ENCODE assay signal across 26 cellular contexts in the genomic region with DNA sequence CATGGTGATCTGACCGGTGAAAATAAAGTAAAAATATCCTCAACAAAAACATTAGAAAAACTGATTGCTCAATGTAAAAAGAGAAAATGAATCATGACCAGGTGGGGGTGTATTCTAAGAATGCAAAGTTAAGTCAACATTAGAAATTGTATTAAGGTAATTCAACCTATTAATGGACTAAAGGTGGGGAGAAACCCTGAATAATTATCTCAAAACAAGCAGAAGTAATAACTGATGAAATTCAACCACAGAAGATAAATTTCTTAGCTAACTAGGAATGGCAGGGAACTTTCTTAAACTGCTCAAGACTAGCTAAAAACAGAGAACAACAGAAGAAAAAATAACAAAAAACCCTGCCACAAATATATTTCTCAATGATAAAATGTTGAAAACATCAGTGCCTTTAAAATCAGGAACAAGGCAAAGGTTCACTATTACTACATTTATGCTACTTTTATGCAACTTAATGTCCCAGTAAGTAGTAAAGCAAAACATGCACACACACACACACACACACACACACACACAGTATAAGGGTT.
DNase-seq lines count a peak whose midpoint lies in the region; ATAC-seq and TF ChIP-seq lines count a peak whose summit lies in the region.
"Had no signal": no experiment of that assay in that cellular context is flagged by ENCODE, and none has a peak within 500 bp of the region (broad histone marks: within the 10 kb centered on the region; RNA-seq: fewer than 3 reads in every experiment).

No MANE protein-coding gene starts in this region.

- peaks cover 9% of the 10 kb centered on the region for H3K9me3 Mint-ChIP-seq in MCF 10A (ENCODE audit: unreplicated experiment)

- no peak overlapping the region for H3K27ac Mint-ChIP-seq in MCF 10A (ENCODE audit: low read depth, unreplicated experiment)
- H3K27ac Mint-ChIP-seq: activated CD8-positive, alpha-beta T cell treated with anti-CD3 and anti-CD28 coated beads for 36 hours; activated naive CD8-positive, alpha-beta T cell treated with anti-CD3 and anti-CD28 coated beads, Interleukin-2, amount 10 ng/mL, durations not matched to agents 7 days and 5 days; activated T-cell treated with anti-CD3 and anti-CD28 coated beads, Interleukin-2, amount 50 U/mL, for 72 hours; naive B cell; WTC11 had no signal

- H3K79me2 ChIP-seq in MM.1S (ENCODE audit: low read length), result no peaks in the 10 kb centered on the region

- POLR2A ChIA-PET in MCF 10A (lab: Yijun Ruan, JAX), result interaction anchor here (0.7 to 2.3 kb wide), 5 partner anchors 12 to 204 kb away, joined by 3 to 14 read pairs (median 4); no protein-coding TSS in a partner anchor

- no peak for TF ChIP-seq CTCF in MCF 10A (IDR thresholded peaks at IDR 0.05; ENCODE audit: unreplicated experiment)
- TF ChIP-seq CTCF in breast epithelium (IDR thresholded peaks at IDR 0.05), result no peak
- no peak for TF ChIP-seq CTCF in upper lobe of right lung (IDR thresholded peaks at IDR 0.05)
- TF ChIP-seq CTCF in GM20000 (IDR thresholded peaks at IDR 0.05; ENCODE audit: extremely low read depth, missing control alignments), result no peak
- no peak for TF ChIP-seq CTCF in MM.1S (IDR thresholded peaks at IDR 0.05; ENCODE audit: low read length)

- no peaks in the 10 kb centered on the region for H3K36me3 Mint-ChIP-seq in MCF 10A (ENCODE audit: insufficient read depth, unreplicated experiment)
- H3K36me3 Mint-ChIP-seq: activated naive CD8-positive, alpha-beta T cell treated with anti-CD3 and anti-CD28 coated beads, Interleukin-2, amount 10 ng/mL, durations not matched to agents 7 days and 5 days; naive B cell had no signal

- H3K4me2 ChIP-seq in MM.1S (ENCODE audit: low read depth, low read length), result no peak overlapping the region
- H3K4me2 ChIP-seq: smooth muscle cell had no signal

- no TSS peak for BruUV-seq in MCF 10A (replicated peaks; lab: Mats Ljungman, UMichigan)

- H3K27ac ChIP-seq in breast epithelium (no peak overlapping the region), upper lobe of right lung (no peak overlapping the region), MM.1S (ENCODE audit: low read length) (no peak overlapping the region)
- H3K27ac ChIP-seq: 22Rv1, dorsolateral prefrontal cortex, SJSA1, suprapubic skin had no signal

- intact Hi-C loops in MCF 10A (cut with micrococcal nuclease), result no loop called here
- intact Hi-C loops in breast epithelium (cut with DNase I; ENCODE audit: low total_unique reads), result no loop called here
- intact Hi-C loops in upper lobe of right lung (cut with DNase I), result no loop called here

- H3K4me1 Mint-ChIP-seq in MCF 10A (ENCODE audit: insufficient read depth, unreplicated experiment), result peaks cover 16% of the 10 kb centered on the region
- H3K4me1 Mint-ChIP-seq: activated naive CD8-positive, alpha-beta T cell treated with anti-CD3 and anti-CD28 coated beads, Interleukin-2, amount 10 ng/mL, durations not matched to agents 7 days and 5 days; naive B cell; WTC11 had no signal

- no peaks in the 10 kb centered on the region for H3F3A ChIP-seq in MM.1S (ENCODE audit: insufficient read depth, low read length)

- H3K9ac ChIP-seq in adipocyte (ENCODE audit: low read length) (peak overlapping the region; percentile 69), MM.1S (ENCODE audit: low read length) (no peak overlapping the region)
- H3K9ac ChIP-seq: BLaER1 treated with 17β-estradiol and CSF1 and Interleukin-3, amounts not matched to agents 10 nM and 100 nM had no signal

- TF ChIP-seq POLR2A in breast epithelium (IDR thresholded peaks at IDR 0.05), result no peak

- CTCF ChIA-PET in MCF 10A (lab: Yijun Ruan, JAX), result interaction anchor here (0.7 to 1.7 kb wide), 2 partner anchors 14 to 281 kb away, joined by 3 read pairs; no protein-coding TSS in a partner anchor

- no peak overlapping the region for H2AFZ ChIP-seq in MM.1S (ENCODE audit: low read length)

- H3K4me3 Mint-ChIP-seq in MCF 10A (ENCODE audit: unreplicated experiment), result no peak overlapping the region
- H3K4me3 Mint-ChIP-seq: activated CD8-positive, alpha-beta T cell treated with anti-CD3 and anti-CD28 coated beads for 36 hours; activated naive CD8-positive, alpha-beta T cell treated with anti-CD3 and anti-CD28 coated beads, Interleukin-2, amount 10 ng/mL, durations not matched to agents 7 days and 5 days; activated T-cell treated with anti-CD3 and anti-CD28 coated beads, Interleukin-2, amount 50 U/mL, for 72 hours; naive B cell; WTC11 had no signal

- H4K20me1 ChIP-seq in MM.1S (ENCODE audit: insufficient read depth, low read length), result no peaks in the 10 kb centered on the region
- H4K20me1 ChIP-seq: BLaER1 treated with 17β-estradiol and CSF1 and Interleukin-3, amounts not matched to agents 10 nM and 100 nM had no signal

- no peaks in the 10 kb centered on the region for H3K27me3 Mint-ChIP-seq in MCF 10A (ENCODE audit: insufficient read depth, unreplicated experiment)

- H3K9me2 ChIP-seq in MM.1S (replicated peaks; ENCODE audit: insufficient read depth, low read length), result no peaks in the 10 kb centered on the region

- ATAC-seq in left lobe of liver (peak; percentile 31), upper lobe of right lung (peak; percentile 72)
- ATAC-seq: activated CD8-positive, alpha-beta T cell treated with anti-CD3 and anti-CD28 coated beads for 36 hours; activated T-cell treated with anti-CD3 and anti-CD28 coated beads, Interleukin-2, amount 50 U/mL, for 72 hours; WTC11 had no signal

- peaks cover 0 to 11% of the 10 kb centered on the region in 2 donors for H3K9me3 ChIP-seq in breast epithelium
- H3K9me3 ChIP-seq in adipocyte (ENCODE audit: control insufficient read depth, low read length), result peaks cover 9% of the 10 kb centered on the region
- H3K9me3 ChIP-seq in upper lobe of right lung, result no peaks in the 10 kb centered on the region
- no peaks in the 10 kb centered on the region for H3K9me3 ChIP-seq in MM.1S (replicated peaks; ENCODE audit: insufficient read depth, low read length)
- H3K9me3 ChIP-seq: SJSA1, suprapubic skin had no signal

- H3K4me1 ChIP-seq in breast epithelium, result no peaks in the 10 kb centered on the region
- peaks cover 27% of the 10 kb centered on the region for H3K4me1 ChIP-seq in adipocyte (ENCODE audit: control insufficient read depth, insufficient read depth, low read length)
- no peaks in the 10 kb centered on the region for H3K4me1 ChIP-seq in upper lobe of right lung
- H3K4me1 ChIP-seq in MM.1S (ENCODE audit: low read length), result no peaks in the 10 kb centered on the region
- H3K4me1 ChIP-seq: SJSA1, suprapubic skin had no signal

- H3K4me3 ChIP-seq in breast epithelium (no peak overlapping the region), adipocyte (ENCODE audit: low read length) (peak overlapping the region; percentile 39), upper lobe of right lung (no peak overlapping the region), MM.1S (ENCODE audit: low read length) (no peak overlapping the region)
- H3K4me3 ChIP-seq: BLaER1 treated with 17β-estradiol and CSF1 and Interleukin-3, amounts not matched to agents 10 nM and 100 nM; dorsolateral prefrontal cortex; lung; SJSA1; smooth muscle cell; suprapubic skin had no signal

- H3K36me3 ChIP-seq in breast epithelium, result no peaks in the 10 kb centered on the region
- no peaks in the 10 kb centered on the region for H3K36me3 ChIP-seq in adipocyte (ENCODE audit: control insufficient read depth, insufficient read depth, low read length, severe bottlenecking)
- no peaks in the 10 kb centered on the region for H3K36me3 ChIP-seq in upper lobe of right lung
- no peaks in the 10 kb centered on the region for H3K36me3 ChIP-seq in MM.1S (replicated peaks; ENCODE audit: insufficient read depth, low read length)
- H3K36me3 ChIP-seq: BLaER1 treated with 17β-estradiol and CSF1 and Interleukin-3, amounts not matched to agents 10 nM and 100 nM; SJSA1; suprapubic skin had no signal

- peak; percentile 29 for DNase-seq in MCF 10A (ENCODE audit: unreplicated experiment)
- DNase-seq in breast epithelium (ENCODE audit: low spot score in 2 of 2), result no peak
- DNase-seq in adipocyte (ENCODE audit: low read depth), result peak; percentile 81
- DNase-seq in left lobe of liver (ENCODE audit: low spot score), result no peak
- no peak for DNase-seq in upper lobe of right lung
- no peak for DNase-seq in GM20000 (ENCODE audit: low spot score)
- no peak for DNase-seq in NCI-H2196 treated with DMSO at 0.1 percent for 48 hours (lab: John Stamatoyannopoulos, UW; ENCODE audit: unreplicated experiment)
- no peak for DNase-seq in MM.1S
- DNase-seq: activated CD8-positive, alpha-beta T cell treated with anti-CD3 and anti-CD28 coated beads for 36 hours; activated naive CD8-positive, alpha-beta T cell treated with anti-CD3 and anti-CD28 coated beads, Interleukin-2, amount 10 ng/mL, durations not matched to agents 7 days and 5 days; activated T-cell treated with anti-CD3 and anti-CD28 coated beads, Interleukin-2, amount 50 U/mL, for 72 hours; DMS 273 treated with DMSO at 0.1 percent for 48 hours; dorsolateral prefrontal cortex; erythroblast; glutamatergic neuron; naive B cell; NCI-H1930; OCI-M1; stimulated activated CD4-positive, alpha-beta T cell treated with anti-CD3 and anti-CD28 coated beads, Interleukin-4, amount 100 ng/mL, for 4 hours had no signal

- no peaks in the 10 kb centered on the region for H3K27me3 ChIP-seq in breast epithelium
- H3K27me3 ChIP-seq in adipocyte (replicated peaks; ENCODE audit: control insufficient read depth, insufficient read depth, low read length), result no peaks in the 10 kb centered on the region
- no peaks in the 10 kb centered on the region for H3K27me3 ChIP-seq in upper lobe of right lung
- no peaks in the 10 kb centered on the region for H3K27me3 ChIP-seq in MM.1S (replicated peaks; ENCODE audit: insufficient read depth, low read length)
- H3K27me3 ChIP-seq: BLaER1 treated with 17β-estradiol and CSF1 and Interleukin-3, amounts not matched to agents 10 nM and 100 nM; dorsolateral prefrontal cortex; SJSA1; suprapubic skin had no signal

Comparison
In these comparisons a context has a peak if more than half of its experiments do, and no peak if none do; other contexts are left out.
1. DNase-seq: peak in MCF 10A (single experiment) and adipocyte (single experiment); none in breast epithelium (0 of 2), left lobe of liver (single experiment), upper lobe of right lung (single experiment), GM20000 (single experiment), NCI-H2196 treated with DMSO at 0.1 percent for 48 hours (single experiment) and MM.1S (single experiment).